In genomic region chr1:178501705-178502329, GRCh38 we compare ENCODE assay signal across 9 cellular contexts. TPM values are rescaled to one million over a fixed set of nuclear protein-coding genes. Genes with fewer than 3 reads are reported as not detected.
DNase-seq lines count a peak whose midpoint lies in the region; ATAC-seq, FAIRE-seq and TF ChIP-seq lines count a peak whose summit lies in the region.
"Had no signal": no experiment of that assay in that cellular context is flagged by ENCODE, and none has a peak within 500 bp of the region (broad histone marks: within the 10 kb centered on the region; RNA-seq: fewer than 3 reads in every experiment).

No MANE protein-coding gene starts in this region.

- H3K9me3 ChIP-seq in WERI-Rb-1 (ENCODE audit: severe bottlenecking) = no peaks in the 10 kb centered on the region

- no peaks in the 10 kb centered on the region for H3K36me3 Mint-ChIP-seq in effector memory CD8-positive, alpha-beta T cell (ENCODE audit: insufficient read depth)

- peak; percentile 98 for TF ChIP-seq CTCF in WERI-Rb-1 (IDR thresholded peaks at IDR 0.05; ENCODE audit: low read depth, low read length)

- no peak overlapping the region for H4K5ac ChIP-seq in mesendoderm (ENCODE audit: low read length)

- WGBS in mesendoderm (ENCODE audit: extremely low coverage, insufficient coverage, low lambda C conversion rate) = no CpG with 5 or more reads among the region's 5 CpGs

- no peak overlapping the region for H4K8ac ChIP-seq in mesendoderm (ENCODE audit: low read depth, low read length)

- no peak overlapping the region for H2BK5ac ChIP-seq in mesendoderm (ENCODE audit: low read length)

- no peaks in the 10 kb centered on the region for H3K36me3 ChIP-seq in WERI-Rb-1
- no peaks in the 10 kb centered on the region for H3K36me3 ChIP-seq in mesendoderm (ENCODE audit: control insufficient read depth, insufficient read depth, low read length)

- H2BK15ac ChIP-seq in mesendoderm (replicated peaks; ENCODE audit: low read depth) = no peak overlapping the region

- no peaks in the 10 kb centered on the region for H3K9me3 Mint-ChIP-seq in effector memory CD8-positive, alpha-beta T cell

- no peak overlapping the region for H3K18ac ChIP-seq in mesendoderm (ENCODE audit: low read length)

- H3K79me1 ChIP-seq in mesendoderm (ENCODE audit: low read length) = no peaks in the 10 kb centered on the region

- DNase-seq in AG08396 (ENCODE audit: low spot score) (peak; percentile 89), GM18507 (ENCODE audit: extremely low spot score, insufficient read length, low read depth) (peak; percentile 63), NCI-H2081 treated with DMSO at 0.1 percent for 48 hours (lab: John Stamatoyannopoulos, UW) (peak; percentile 15), WERI-Rb-1 (peak; percentile 87), mesendoderm (peak; percentile 82)
- DNase-seq in effector memory CD8-positive, alpha-beta T cell = peak; percentile 6 to 26 (median 10)
- peak; percentile 20 for DNase-seq in stimulated activated CD8-positive, alpha-beta memory T cell treated with anti-CD3 and anti-CD28 coated beads, Interleukin-7, amount 100 ng/mL, for 24 hours (ENCODE audit: low read depth)

- FAIRE-seq in GM18507 (lab: Jason Lieb, UNC) = peak; percentile 71

- H3K4me1 ChIP-seq in mesendoderm (ENCODE audit: control insufficient read depth, low read depth, low read length) = no peaks in the 10 kb centered on the region

- no peak overlapping the region for H3K9ac ChIP-seq in mesendoderm (ENCODE audit: low read length)

- H3K56ac ChIP-seq in mesendoderm (ENCODE audit: low read length) = no peak overlapping the region

- H3K27ac ChIP-seq in WERI-Rb-1 (no peak overlapping the region), mesendoderm (ENCODE audit: low read depth, low read length) (no peak overlapping the region)
- H3K27ac ChIP-seq: skin epidermis had no signal

- H3K27ac Mint-ChIP-seq in effector memory CD8-positive, alpha-beta T cell = no peak overlapping the region

- no peaks in the 10 kb centered on the region for H3K4me1 Mint-ChIP-seq in effector memory CD8-positive, alpha-beta T cell (ENCODE audit: low read depth in 2 of 2)

- H3K79me2 ChIP-seq in mesendoderm (ENCODE audit: control insufficient read depth, insufficient read depth, low read length) = no peaks in the 10 kb centered on the region

- H3K4me3 ChIP-seq in WERI-Rb-1 (ENCODE audit: low read depth, low read length) = no peak overlapping the region
- no peak overlapping the region for H3K4me3 ChIP-seq in mesendoderm (ENCODE audit: low read length)
- H3K4me3 ChIP-seq: skin epidermis had no signal

- H3K4me3 Mint-ChIP-seq in effector memory CD8-positive, alpha-beta T cell = no peak overlapping the region

- no peaks in the 10 kb centered on the region for H3K27me3 ChIP-seq in WERI-Rb-1 (ENCODE audit: insufficient read depth, low read depth, severe bottlenecking)
- no peaks in the 10 kb centered on the region for H3K27me3 ChIP-seq in mesendoderm (ENCODE audit: insufficient read depth, low read length, poor library complexity)

- ATAC-seq in HG02970 (IDR thresholded peaks at IDR 0.05; ENCODE audit: low FRiP score, unreplicated experiment) = peak; percentile 60
- peak; percentile 42 for ATAC-seq in effector memory CD8-positive, alpha-beta T cell (replicated peaks)

- no peak overlapping the region for H3K4me2 ChIP-seq in mesendoderm (ENCODE audit: low read length)

- H3K23ac ChIP-seq in mesendoderm (ENCODE audit: low read length) = no peak overlapping the region

- no peak overlapping the region for H2AK5ac ChIP-seq in mesendoderm (ENCODE audit: low read length)

- H3K4ac ChIP-seq in mesendoderm (ENCODE audit: low read depth, low read length) = no peak overlapping the region

- H2BK120ac ChIP-seq in mesendoderm (ENCODE audit: low read depth, low read length) = no peak overlapping the region

- H3K27me3 Mint-ChIP-seq in effector memory CD8-positive, alpha-beta T cell = peaks cover 11 to 61% of the 10 kb centered on the region in 2 donors

RNA-seq across cellular contexts. Expression of gene CLEC20A, which starts 5.1 kb away (rescaled TPM):
- 0.08 TPM for polyA plus RNA-seq in mesendoderm (2013, experiment 1 of 2)
- 0.04 TPM for polyA plus RNA-seq in mesendoderm (2013, experiment 2 of 2)

RNA-seq across cellular contexts. Expression of gene TEX35, which starts 11.1 kb away (rescaled TPM):
- not detected for polyA plus RNA-seq in mesendoderm (2013, experiment 1 of 2)
- polyA plus RNA-seq in mesendoderm (2013, experiment 2 of 2) = not detected

Comparison
In these comparisons a context has a peak if more than half of its experiments do, and no peak if none do; other contexts are left out.
1. DNase-seq: peak in every context shown above with its lines; median percentile 89 in AG08396; 87 in WERI-Rb-1; 82 in mesendoderm; 63 in GM18507; 20 in stimulated activated CD8-positive, alpha-beta memory T cell treated with anti-CD3 and anti-CD28 coated beads, Interleukin-7, amount 100 ng/mL, for 24 hours; 15 in NCI-H2081 treated with DMSO at 0.1 percent for 48 hours; 10 in effector memory CD8-positive, alpha-beta T cell.